17 cellular contexts compared by ENCODE assay signal in the genomic region with DNA sequence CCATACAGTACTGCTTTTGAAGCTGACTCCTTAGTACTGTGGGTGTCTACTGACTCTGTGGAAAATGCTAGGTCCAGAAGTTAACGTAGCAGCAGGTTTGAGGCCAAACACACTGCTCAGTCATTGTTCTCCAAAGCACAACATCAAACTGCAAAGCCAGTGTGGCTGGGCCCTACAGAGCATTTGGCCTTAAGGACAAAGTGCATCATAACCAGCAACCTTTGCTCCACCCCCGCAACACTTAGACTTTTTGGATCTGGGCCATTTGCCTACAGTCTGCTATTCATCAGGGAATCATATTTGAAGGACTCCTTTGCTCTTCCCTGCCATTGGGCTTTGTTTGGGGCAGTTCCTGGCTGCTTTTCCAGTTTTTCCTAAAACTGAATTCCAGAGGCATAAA.
"Had no signal": no experiment of that assay in that cellular context is flagged by ENCODE, and none has a peak within 500 bp of the region (broad histone marks: within the 10 kb centered on the region; RNA-seq: fewer than 3 reads in every experiment).

No MANE protein-coding gene starts in this region.

- H3K27ac ChIP-seq: parathyroid adenoma, prostate gland, sigmoid colon, skin epidermis, uterus had no signal

- H3K9ac ChIP-seq: parathyroid adenoma had no signal

- H2AFZ ChIP-seq: parathyroid adenoma had no signal

- H3K36me3 ChIP-seq: prostate gland, sigmoid colon, uterus had no signal

- H3K9me3 ChIP-seq: prostate gland, sigmoid colon, uterus had no signal

- FAIRE-seq: endometrium, frontal cortex, keratinocyte had no signal

- DNase-seq: effector memory CD4-positive, alpha-beta T cell; immature natural killer cell; left ventricle myocardium superior; naive thymus-derived CD4-positive, alpha-beta T cell; nephron progenitor cell; retina; sigmoid colon; stimulated activated CD4-positive, alpha-beta T cell treated with anti-CD3 and anti-CD28 coated beads, Interleukin-12 subunit alpha, Interleukin-12 subunit beta, amount 100 ng/mL, for 4 hours; stimulated activated naive CD4-positive, alpha-beta T cell; uterus had no signal

- ATAC-seq: esophagus mucosa; left ventricle myocardium superior; naive thymus-derived CD4-positive, alpha-beta T cell had no signal

- H3K4me1 ChIP-seq: parathyroid adenoma, prostate gland, sigmoid colon, uterus had no signal

- H3K27me3 ChIP-seq: sigmoid colon, uterus had no signal

- H3K4me3 ChIP-seq: prostate gland, sigmoid colon, skin epidermis, uterus had no signal

- H3K79me2 ChIP-seq: parathyroid adenoma had no signal
